Comparison of ENCODE assay signal across 8 cellular contexts in the genomic region with DNA sequence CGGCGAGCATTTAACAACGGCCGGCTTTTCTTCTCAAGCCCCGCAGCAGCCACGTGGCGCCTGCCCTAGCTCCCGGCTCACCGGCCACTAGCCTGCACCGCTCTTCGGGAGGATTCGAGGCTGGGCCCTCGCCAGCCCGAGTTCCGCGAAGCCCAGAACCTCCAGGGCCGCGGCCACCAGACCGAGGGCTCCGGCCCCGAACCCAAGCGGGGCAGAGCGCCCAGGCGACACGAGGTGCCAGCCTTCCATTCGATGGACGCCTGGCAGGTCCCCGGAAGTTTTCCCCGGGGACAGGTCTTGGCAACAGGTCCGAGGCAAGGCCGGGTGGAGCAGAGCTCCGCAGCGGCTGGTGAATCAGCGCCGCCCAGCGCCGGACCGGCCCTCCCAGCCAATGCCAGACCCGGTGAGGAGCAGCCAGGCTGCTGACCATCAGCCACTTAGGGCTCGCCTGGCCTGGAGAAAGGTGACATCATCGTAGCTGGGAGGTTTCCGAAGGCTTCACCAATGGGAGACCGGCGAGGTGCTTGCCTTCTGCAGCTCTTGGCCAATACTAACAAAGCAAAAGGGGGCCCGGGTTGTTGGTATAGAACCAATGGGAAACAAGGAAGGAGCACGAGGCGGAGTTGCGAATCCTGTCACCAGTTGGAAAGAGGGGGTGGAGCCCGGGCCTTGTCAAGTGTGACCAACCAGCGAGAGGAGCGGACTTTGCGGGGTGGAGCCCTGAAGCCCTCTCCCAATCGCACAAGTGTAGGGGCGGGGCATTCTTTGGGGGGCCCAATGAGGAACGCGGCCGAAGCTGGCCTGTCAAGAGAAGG. TPM values are rescaled to one million over a fixed set of nuclear protein-coding genes. Genes with fewer than 3 reads are reported as not detected.
A peak's percentile ranks its signal among the peaks of the same experiment; 100 is the strongest.
DNase-seq lines count a peak whose midpoint lies in the region; ATAC-seq and TF ChIP-seq lines count a peak whose summit lies in the region.

No MANE protein-coding gene starts in this region.

- in situ Hi-C loops in KBM-7 (cut with MboI; ENCODE audit: low pct_unique_long_range_greater_than_20kb, low sequenced_read_pairs), result loop anchor here (25.0 kb wide), 1 partner anchor 248 kb away; no protein-coding TSS in a partner anchor

- intact Hi-C loops in esophagus muscularis mucosa (cut with DNase I), result loop anchor here (5.0 kb wide), 2 partner anchors 173 to 388 kb away; a partner anchor contains a TSS

- H3K9me3 ChIP-seq in esophagus muscularis mucosa (no peaks in the 10 kb centered on the region), muscle layer of duodenum (ENCODE audit: control insufficient read depth in 1 of 2, low read length in 2 of 2) (no peaks in the 10 kb centered on the region)

- H3K4me3 Mint-ChIP-seq in activated T-cell treated with anti-CD3 and anti-CD28 coated beads, Interleukin-2, amount 50 U/mL, for 72 hours, result peak overlapping the region; percentile 81 to 84

- H3K27ac ChIP-seq in esophagus muscularis mucosa (replicated peaks in 1 of 4) (peak overlapping the region; percentile 94 to 99 (median 98)), muscle layer of duodenum (ENCODE audit: low read length) (peak overlapping the region; percentile 96)

- H3K4me3 ChIP-seq in esophagus muscularis mucosa (peak overlapping the region; percentile 76 to 99 (median 94)), muscle layer of duodenum (ENCODE audit: low read depth in 1 of 2, low read length in 2 of 2) (peak overlapping the region; percentile 74 to 94)

- H3K27ac Mint-ChIP-seq in activated T-cell treated with anti-CD3 and anti-CD28 coated beads, Interleukin-2, amount 50 U/mL, for 72 hours, result peak overlapping the region; percentile 82

- H3K36me3 Mint-ChIP-seq in activated T-cell treated with anti-CD3 and anti-CD28 coated beads, Interleukin-2, amount 50 U/mL, for 72 hours (ENCODE audit: insufficient read depth in 2 of 2), result peaks cover 7 to 11% of the 10 kb centered on the region in 2 donors

- H3K9me3 Mint-ChIP-seq in activated T-cell treated with anti-CD3 and anti-CD28 coated beads, Interleukin-2, amount 50 U/mL, for 72 hours, result no peaks in the 10 kb centered on the region

- peak in 2 of 3 experiments; percentile 7 to 32 for TF ChIP-seq CTCF in esophagus muscularis mucosa (IDR thresholded peaks at IDR 0.05)

- 0% methylated on average over 19 of the region's 57 CpGs for WGBS in esophagus muscularis mucosa

- TF ChIP-seq EP300 in esophagus muscularis mucosa (IDR thresholded peaks at IDR 0.05), result no peak

- H3K4me1 ChIP-seq in esophagus muscularis mucosa (peaks cover 24 to 50% (median 48%) of the 10 kb centered on the region in 4 donors), muscle layer of duodenum (ENCODE audit: control insufficient read depth in 1 of 2, insufficient read depth in 2 of 2, low read length in 2 of 2) (peaks cover 0 to 18% of the 10 kb centered on the region in 2 donors)

- TF ChIP-seq POLR2A in esophagus muscularis mucosa (IDR thresholded peaks at IDR 0.05; ENCODE audit: low read depth), result peak; percentile 89

- peak; percentile 100 for DNase-seq in DMS79 (lab: John Stamatoyannopoulos, UW)
- peak; percentile 100 for DNase-seq in KBM-7
- DNase-seq in activated T-cell treated with anti-CD3 and anti-CD28 coated beads, Interleukin-2, amount 50 U/mL, for 72 hours, result peak; percentile 99 to 100
- DNase-seq in esophagus muscularis mucosa (ENCODE audit: extremely low spot score), result peak; percentile 100
- DNase-seq in stimulated activated CD8-positive, alpha-beta memory T cell treated with anti-CD3 and anti-CD28 coated beads, Interleukin-7, amount 100 ng/mL, for 4 hours (ENCODE audit: low read depth in 2 of 2), result peak; percentile 100

- no peaks in the 10 kb centered on the region for H3K27me3 ChIP-seq in esophagus muscularis mucosa
- no peaks in the 10 kb centered on the region for H3K27me3 ChIP-seq in muscle layer of duodenum (ENCODE audit: low read depth, low read length)

- ATAC-seq in GM21717 (IDR thresholded peaks at IDR 0.05; ENCODE audit: unreplicated experiment), result peak; percentile 89
- peak; percentile 91 to 93 for ATAC-seq in activated T-cell treated with anti-CD3 and anti-CD28 coated beads, Interleukin-2, amount 50 U/mL, for 72 hours (replicated peaks in 1 of 2)

- H3K4me1 Mint-ChIP-seq in activated T-cell treated with anti-CD3 and anti-CD28 coated beads, Interleukin-2, amount 50 U/mL, for 72 hours (ENCODE audit: low read depth), result peaks cover 34% of the 10 kb centered on the region

- H3K36me3 ChIP-seq in esophagus muscularis mucosa, result peaks cover 6 to 25% (median 16%) of the 10 kb centered on the region in 4 donors
- peaks cover 2 to 14% of the 10 kb centered on the region in 2 donors for H3K36me3 ChIP-seq in muscle layer of duodenum (ENCODE audit: control insufficient read depth in 1 of 2, insufficient read depth in 2 of 2, low read length in 2 of 2)

- H3K27me3 Mint-ChIP-seq in activated T-cell treated with anti-CD3 and anti-CD28 coated beads, Interleukin-2, amount 50 U/mL, for 72 hours (ENCODE audit: low read depth), result no peaks in the 10 kb centered on the region

TF ChIP-seq in PFSK-1, 5 proteins besides CTCF, POLR2A, EP300 and RAD21:
- peak; percentile 83 for TF ChIP-seq FOXP2 (optimal IDR thresholded peaks at IDR 0.05; ENCODE audit: borderline replicate concordance, extremely low read depth, extremely low read length, insufficient read depth)
- TF ChIP-seq POLR2AphosphoS5 (IDR thresholded peaks at IDR 0.05; ENCODE audit: low read depth, low read length), result peak; percentile 83
- peak; percentile 81; the same call in 1 of the 2 replicates for TF ChIP-seq TAF1 (IDR thresholded peaks at IDR 0.05; ENCODE audit: borderline replicate concordance, insufficient read depth, low read length)
- TF ChIP-seq, protein P1, sequence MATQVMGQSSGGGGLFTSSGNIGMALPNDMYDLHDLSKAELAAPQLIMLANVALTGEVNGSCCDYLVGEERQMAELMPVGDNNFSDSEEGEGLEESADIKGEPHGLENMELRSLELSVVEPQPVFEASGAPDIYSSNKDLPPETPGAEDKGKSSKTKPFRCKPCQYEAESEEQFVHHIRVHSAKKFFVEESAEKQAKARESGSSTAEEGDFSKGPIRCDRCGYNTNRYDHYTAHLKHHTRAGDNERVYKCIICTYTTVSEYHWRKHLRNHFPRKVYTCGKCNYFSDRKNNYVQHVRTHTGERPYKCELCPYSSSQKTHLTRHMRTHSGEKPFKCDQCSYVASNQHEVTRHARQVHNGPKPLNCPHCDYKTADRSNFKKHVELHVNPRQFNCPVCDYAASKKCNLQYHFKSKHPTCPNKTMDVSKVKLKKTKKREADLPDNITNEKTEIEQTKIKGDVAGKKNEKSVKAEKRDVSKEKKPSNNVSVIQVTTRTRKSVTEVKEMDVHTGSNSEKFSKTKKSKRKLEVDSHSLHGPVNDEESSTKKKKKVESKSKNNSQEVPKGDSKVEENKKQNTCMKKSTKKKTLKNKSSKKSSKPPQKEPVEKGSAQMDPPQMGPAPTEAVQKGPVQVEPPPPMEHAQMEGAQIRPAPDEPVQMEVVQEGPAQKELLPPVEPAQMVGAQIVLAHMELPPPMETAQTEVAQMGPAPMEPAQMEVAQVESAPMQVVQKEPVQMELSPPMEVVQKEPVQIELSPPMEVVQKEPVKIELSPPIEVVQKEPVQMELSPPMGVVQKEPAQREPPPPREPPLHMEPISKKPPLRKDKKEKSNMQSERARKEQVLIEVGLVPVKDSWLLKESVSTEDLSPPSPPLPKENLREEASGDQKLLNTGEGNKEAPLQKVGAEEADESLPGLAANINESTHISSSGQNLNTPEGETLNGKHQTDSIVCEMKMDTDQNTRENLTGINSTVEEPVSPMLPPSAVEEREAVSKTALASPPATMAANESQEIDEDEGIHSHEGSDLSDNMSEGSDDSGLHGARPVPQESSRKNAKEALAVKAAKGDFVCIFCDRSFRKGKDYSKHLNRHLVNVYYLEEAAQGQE (IDR thresholded peaks at IDR 0.05; ENCODE audit: insufficient read depth in 1 of 2, low read depth in 2 of 2, low read length in 2 of 2), result 0 out of 4 replicates have a peak, but pooled peaks of 1 of the 2 experiments have one; percentile 19
- TF ChIP-seq SIN3A (IDR thresholded peaks at IDR 0.05; ENCODE audit: borderline replicate concordance, insufficient read depth, low read length), result no peak

RNA-seq across cellular contexts. Expression of a gene that starts 0.5 kb away (rescaled TPM):
- 8.7 TPM for polyA plus RNA-seq in PFSK-1 (2012; ENCODE audit: insufficient read length, low read depth)
- total RNA-seq in activated T-cell treated with anti-CD3 and anti-CD28 coated beads, Interleukin-2, amount 50 U/mL, for 72 hours, result 10 to 100 TPM; 14.3 to 40.0 TPM
- 10 to 100 TPM in 2 of 4 donors, 1 to 10 TPM in 2; 7.7 to 21.2 (median 11.5) TPM for total RNA-seq in esophagus muscularis mucosa

RNA-seq across cellular contexts. Expression of a gene that starts 20.7 kb away (rescaled TPM):
- polyA plus RNA-seq in PFSK-1 (2012; ENCODE audit: insufficient read length, low read depth), result 29.9 TPM
- 10 to 100 TPM; 67.4 to 77.4 TPM for total RNA-seq in activated T-cell treated with anti-CD3 and anti-CD28 coated beads, Interleukin-2, amount 50 U/mL, for 72 hours
- 10 to 100 TPM; 53.8 to 74.9 (median 62.9) TPM for total RNA-seq in esophagus muscularis mucosa

RNA-seq across cellular contexts. Expression of a gene that starts 47.0 kb away (rescaled TPM):
- 0.50 TPM for polyA plus RNA-seq in PFSK-1 (2012; ENCODE audit: insufficient read length, low read depth)
- total RNA-seq in activated T-cell treated with anti-CD3 and anti-CD28 coated beads, Interleukin-2, amount 50 U/mL, for 72 hours, result 1 to 10 TPM; 1.0 to 2.0 TPM
- 1 to 10 TPM; 1.2 to 1.7 (median 1.6) TPM for total RNA-seq in esophagus muscularis mucosa

Comparison
In these comparisons a context has a peak if more than half of its experiments do, and no peak if none do; other contexts are left out.
1. Peak in every context shown above with its lines: DNase-seq, ATAC-seq, H3K4me3 ChIP-seq and H3K27ac ChIP-seq.